25 cellular contexts compared by ENCODE assay signal in the genomic region with DNA sequence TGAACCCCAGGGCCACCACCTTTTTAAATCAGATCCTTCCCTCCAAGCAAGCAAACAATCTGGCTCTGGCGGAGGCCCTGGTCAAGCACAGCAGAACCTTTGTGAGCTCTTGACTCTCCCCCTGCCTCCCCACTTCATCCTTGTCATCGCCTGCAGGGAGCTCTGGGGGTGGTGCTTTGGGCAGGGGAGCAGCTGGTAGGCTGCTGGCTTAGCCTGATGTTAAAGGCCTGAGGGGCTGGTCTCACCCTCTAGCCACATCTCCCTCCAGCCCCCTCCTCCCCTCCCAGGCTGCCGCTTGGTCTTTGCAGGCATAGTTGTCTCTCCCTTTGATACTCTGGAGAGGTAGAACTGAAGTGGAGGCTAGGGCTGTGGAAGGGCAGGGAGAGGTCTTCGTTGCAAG. TPM values are rescaled to one million over a fixed set of nuclear protein-coding genes. Genes with fewer than 3 reads are reported as not detected.
DNase-seq lines count a peak whose midpoint lies in the region; ATAC-seq and TF ChIP-seq lines count a peak whose summit lies in the region.
"Had no signal": no experiment of that assay in that cellular context is flagged by ENCODE, and none has a peak within 500 bp of the region (broad histone marks: within the 10 kb centered on the region; RNA-seq: fewer than 3 reads in every experiment).

No MANE protein-coding gene starts in this region.

- no peak for TF ChIP-seq CTCF in Caco-2 (IDR thresholded peaks at IDR 0.05; ENCODE audit: insufficient read depth in 1 of 2, low read depth in 1 of 2, low read length in 1 of 2, severe bottlenecking in 1 of 2, unreplicated experiment in 1 of 2)
- TF ChIP-seq CTCF in neural progenitor cell (IDR thresholded peaks at IDR 0.05), result no peak

- H4K20me1 ChIP-seq in neural progenitor cell (ENCODE audit: low read depth), result no peaks in the 10 kb centered on the region
- H4K20me1 ChIP-seq: BLaER1 treated with 17β-estradiol and CSF1 and Interleukin-3, amounts not matched to agents 10 nM and 100 nM had no signal

- H3K9ac ChIP-seq in neural progenitor cell, result no peak overlapping the region
- H3K9ac ChIP-seq: BLaER1 treated with 17β-estradiol and CSF1 and Interleukin-3, amounts not matched to agents 10 nM and 100 nM had no signal

- H3K27ac Mint-ChIP-seq in Caco-2 (ENCODE audit: unreplicated experiment) (peak overlapping the region; percentile 84), neural progenitor cell (no peak overlapping the region)
- H3K27ac Mint-ChIP-seq: naive B cell; stimulated activated memory B cell treated with anti-CD40 and anti-IgM and Interleukin-4, amounts not matched to agents 10 μg/mL and 1 μg/mL and 100 μg/mL, for 72 hours had no signal

- POLR2A ChIA-PET in Caco-2 (lab: Charles Lee), result no interaction called here

- no peaks in the 10 kb centered on the region for H3F3A ChIP-seq in neural progenitor cell (ENCODE audit: low read depth)

- BruUV-seq in Caco-2 (replicated peaks; lab: Mats Ljungman, UMichigan), result no TSS peak

- H3K4me2 ChIP-seq in neural progenitor cell, result no peak overlapping the region
- H3K4me2 ChIP-seq: BLaER1 treated with 17β-estradiol and CSF1 and Interleukin-3, amounts not matched to agents 10 nM and 100 nM had no signal

- CTCF ChIA-PET in Caco-2 (lab: Charles Lee), result interaction anchor here (3.3 to 3.9 kb wide), 2 partner anchors 11 to 121 kb away, joined by 20 to 34 read pairs; no protein-coding TSS in a partner anchor

- no peaks in the 10 kb centered on the region for H3K27me3 Mint-ChIP-seq in Caco-2 (ENCODE audit: insufficient read depth, unreplicated experiment)
- peaks cover 8% of the 10 kb centered on the region for H3K27me3 Mint-ChIP-seq in neural progenitor cell (ENCODE audit: insufficient read depth, low read depth)

- H3K4me3 Mint-ChIP-seq in Caco-2 (ENCODE audit: unreplicated experiment), result no peak overlapping the region
- H3K4me3 Mint-ChIP-seq in neural progenitor cell, result no peak overlapping the region
- H3K4me3 Mint-ChIP-seq: activated T-cell treated with anti-CD3 and anti-CD28 coated beads, Interleukin-2, amount 50 U/mL, for 4 hours; stimulated activated memory B cell treated with anti-CD40 and anti-IgM and Interleukin-4, amounts not matched to agents 10 μg/mL and 1 μg/mL and 100 μg/mL, for 72 hours had no signal

- intact Hi-C loops in Caco-2 (cut with micrococcal nuclease; ENCODE audit: unreplicated experiment), result loop anchor here (1.0 to 2.0 kb wide), 3 partner anchors 51 to 197 kb away; partner anchors contain the start of genes EMSY, GVQW3 and THAP12

- H3K27ac ChIP-seq in neural progenitor cell, result no peak overlapping the region
- H3K27ac ChIP-seq: BLaER1 treated with 17β-estradiol and CSF1 and Interleukin-3, amounts not matched to agents 10 nM and 100 nM; coronary artery; Peyer's patch; right atrium auricular region; vagina had no signal

- DNase-seq in Caco-2 (peak; percentile 37 to 76), NCI-H69 (lab: John Stamatoyannopoulos, UW) (peak; percentile 25), iPS-NIHi11 (ENCODE audit: low spot score) (peak; percentile 47), neural progenitor cell (ENCODE audit: low spot score) (peak; percentile 57), ACHN (no peak), KG1 (lab: John Stamatoyannopoulos, UW) (no peak)
- DNase-seq in stimulated activated naive CD4-positive, alpha-beta T cell (lab: John Stamatoyannopoulos, UW), result no peak
- DNase-seq: activated naive CD4-positive, alpha-beta T cell; activated T-cell treated with anti-CD3 and anti-CD28 coated beads, Interleukin-2, amount 50 U/mL, for 4 hours; amniotic stem cell; DND-41; kidney glomerular epithelial cell; naive B cell; NCI-H1694; NCI-H510A; NK-92 treated with Interleukin-12 subunit alpha and Interleukin-12 subunit beta, amount 100 ng/mL, for 24 hours; stimulated activated CD4-positive, alpha-beta T cell treated with anti-CD3 and anti-CD28 coated beads, Interleukin-4, amount 100 ng/mL, for 1 hour had no signal

- no peak for ATAC-seq in GM21786 (IDR thresholded peaks at IDR 0.05; ENCODE audit: unreplicated experiment)
- ATAC-seq: activated T-cell treated with anti-CD3 and anti-CD28 coated beads, Interleukin-2, amount 50 U/mL, for 4 hours; K562 had no signal

- peaks cover 38% of the 10 kb centered on the region for H3K4me1 Mint-ChIP-seq in Caco-2 (ENCODE audit: low read depth, unreplicated experiment)
- H3K4me1 Mint-ChIP-seq in neural progenitor cell, result peaks cover 18% of the 10 kb centered on the region
- H3K4me1 Mint-ChIP-seq: naive B cell; stimulated activated memory B cell treated with anti-CD40 and anti-IgM and Interleukin-4, amounts not matched to agents 10 μg/mL and 1 μg/mL and 100 μg/mL, for 72 hours had no signal

- H3K4me3 ChIP-seq in Caco-2 (ENCODE audit: low read depth, low read length), result no peak overlapping the region
- H3K4me3 ChIP-seq in neural progenitor cell, result no peak overlapping the region
- H3K4me3 ChIP-seq: BLaER1 treated with 17β-estradiol and CSF1 and Interleukin-3, amounts not matched to agents 10 nM and 100 nM; coronary artery; K562; Peyer's patch; right atrium auricular region; vagina had no signal

- H3K9me3 Mint-ChIP-seq in Caco-2 (ENCODE audit: unreplicated experiment) (peaks cover 18% of the 10 kb centered on the region), neural progenitor cell (peaks cover 15% of the 10 kb centered on the region)

- peaks cover 39% of the 10 kb centered on the region for H3K4me1 ChIP-seq in Caco-2
- H3K4me1 ChIP-seq in neural progenitor cell, result peaks cover 14% of the 10 kb centered on the region
- H3K4me1 ChIP-seq: Peyer's patch, vagina had no signal

- H2AFZ ChIP-seq in neural progenitor cell (replicated peaks), result peak overlapping the region; percentile 90

- H3K79me2 ChIP-seq in neural progenitor cell (ENCODE audit: low read depth), result no peaks in the 10 kb centered on the region

- H3K36me3 Mint-ChIP-seq in Caco-2 (ENCODE audit: insufficient read depth, unreplicated experiment) (peaks cover 12% of the 10 kb centered on the region), neural progenitor cell (peaks cover 6% of the 10 kb centered on the region)

- in situ Hi-C loops in ACHN (cut with HindIII; ENCODE audit: low pct_ligation_motif_present, low pct_unique_long_range_greater_than_20kb, low sequenced_read_pairs), result no loop called here

- H3K9me3 ChIP-seq in Caco-2, result peaks cover 22% of the 10 kb centered on the region
- no peaks in the 10 kb centered on the region for H3K9me3 ChIP-seq in neural progenitor cell (ENCODE audit: low read depth)
- H3K9me3 ChIP-seq: right atrium auricular region, vagina had no signal

- H3K36me3 ChIP-seq in Caco-2 (ENCODE audit: control insufficient read depth, insufficient read depth, low read length) (no peaks in the 10 kb centered on the region), neural progenitor cell (no peaks in the 10 kb centered on the region)
- H3K36me3 ChIP-seq: Peyer's patch, right atrium auricular region, vagina had no signal

- no peaks in the 10 kb centered on the region for H3K27me3 ChIP-seq in Caco-2 (replicated peaks; ENCODE audit: control insufficient read depth, insufficient read depth, low read length)
- no peaks in the 10 kb centered on the region for H3K27me3 ChIP-seq in neural progenitor cell
- H3K27me3 ChIP-seq: BLaER1 treated with 17β-estradiol and CSF1 and Interleukin-3, amounts not matched to agents 10 nM and 100 nM; Peyer's patch; right atrium auricular region; vagina had no signal

RNA-seq across cellular contexts. Expression of gene THAP12, which starts 50.9 kb away (rescaled TPM):
- total RNA-seq in Caco-2 (2022), result 99.9 and 102 TPM in 2 replicates
- 64.2 and 112 TPM in 2 replicates for total RNA-seq in neural progenitor cell (ENCODE audit: low replicate concordance)

RNA-seq across cellular contexts. Expression of gene GVQW3, which starts 51.1 kb away (rescaled TPM):
- 13.0 and 15.8 TPM in 2 replicates for total RNA-seq in Caco-2 (2022)
- 14.8 and 15.2 TPM in 2 replicates for total RNA-seq in neural progenitor cell (ENCODE audit: low replicate concordance)

Comparison
In these comparisons a context has a peak if more than half of its experiments do, and no peak if none do; other contexts are left out.
1. DNase-seq: peak in Caco-2 (2 of 2), NCI-H69 (single experiment), iPS-NIHi11 (single experiment) and neural progenitor cell (single experiment); none in ACHN (single experiment), KG1 (single experiment) and stimulated activated naive CD4-positive, alpha-beta T cell (0 of 6).